In genomic region chr12:111437816-111438454, GRCh38 we compare ENCODE assay signal across 1 cellular context.
TF ChIP-seq lines count a peak whose summit lies in the region.

No MANE protein-coding gene starts in this region.

TF ChIP-seq in K562, 482 proteins besides CTCF, POLR2A, EP300 and RAD21 (continued from another document):
- TF ChIP-seq, protein P1, sequence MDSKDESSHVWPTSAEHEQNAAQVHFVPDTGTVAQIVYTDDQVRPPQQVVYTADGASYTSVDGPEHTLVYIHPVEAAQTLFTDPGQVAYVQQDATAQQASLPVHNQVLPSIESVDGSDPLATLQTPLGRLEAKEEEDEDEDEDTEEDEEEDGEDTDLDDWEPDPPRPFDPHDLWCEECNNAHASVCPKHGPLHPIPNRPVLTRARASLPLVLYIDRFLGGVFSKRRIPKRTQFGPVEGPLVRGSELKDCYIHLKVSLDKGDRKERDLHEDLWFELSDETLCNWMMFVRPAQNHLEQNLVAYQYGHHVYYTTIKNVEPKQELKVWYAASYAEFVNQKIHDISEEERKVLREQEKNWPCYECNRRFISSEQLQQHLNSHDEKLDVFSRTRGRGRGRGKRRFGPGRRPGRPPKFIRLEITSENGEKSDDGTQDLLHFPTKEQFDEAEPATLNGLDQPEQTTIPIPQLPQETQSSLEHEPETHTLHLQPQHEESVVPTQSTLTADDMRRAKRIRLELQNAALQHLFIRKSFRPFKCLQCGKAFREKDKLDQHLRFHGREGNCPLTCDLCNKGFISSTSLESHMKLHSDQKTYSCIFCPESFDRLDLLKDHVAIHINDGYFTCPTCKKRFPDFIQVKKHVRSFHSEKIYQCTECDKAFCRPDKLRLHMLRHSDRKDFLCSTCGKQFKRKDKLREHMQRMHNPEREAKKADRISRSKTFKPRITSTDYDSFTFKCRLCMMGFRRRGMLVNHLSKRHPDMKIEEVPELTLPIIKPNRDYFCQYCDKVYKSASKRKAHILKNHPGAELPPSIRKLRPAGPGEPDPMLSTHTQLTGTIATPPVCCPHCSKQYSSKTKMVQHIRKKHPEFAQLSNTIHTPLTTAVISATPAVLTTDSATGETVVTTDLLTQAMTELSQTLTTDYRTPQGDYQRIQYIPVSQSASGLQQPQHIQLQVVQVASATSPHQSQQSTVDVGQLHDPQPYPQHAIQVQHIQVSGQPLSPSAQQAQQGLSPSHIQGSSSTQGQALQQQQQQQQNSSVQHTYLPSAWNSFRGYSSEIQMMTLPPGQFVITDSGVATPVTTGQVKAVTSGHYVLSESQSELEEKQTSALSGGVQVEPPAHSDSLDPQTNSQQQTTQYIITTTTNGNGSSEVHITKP (IDR thresholded peaks at IDR 0.05; ENCODE audit: partially characterized antibody), result peak; percentile 52
- TF ChIP-seq CREB1 (IDR thresholded peaks at IDR 0.05), result no peak
- TF ChIP-seq CREB1 (CRISPR knock-in tag; IDR thresholded peaks at IDR 0.05), result 0 out of 2 replicates have a peak, but pooled peaks have one; percentile 29
- TF ChIP-seq ZFP36 (IDR thresholded peaks at IDR 0.05; ENCODE audit: low read depth, low read length, partially characterized antibody), result peak; percentile 98
- peak; percentile 68 for TF ChIP-seq FOSL1 (tag; conservative IDR thresholded peaks at IDR 0.05)
- TF ChIP-seq, protein P2, sequence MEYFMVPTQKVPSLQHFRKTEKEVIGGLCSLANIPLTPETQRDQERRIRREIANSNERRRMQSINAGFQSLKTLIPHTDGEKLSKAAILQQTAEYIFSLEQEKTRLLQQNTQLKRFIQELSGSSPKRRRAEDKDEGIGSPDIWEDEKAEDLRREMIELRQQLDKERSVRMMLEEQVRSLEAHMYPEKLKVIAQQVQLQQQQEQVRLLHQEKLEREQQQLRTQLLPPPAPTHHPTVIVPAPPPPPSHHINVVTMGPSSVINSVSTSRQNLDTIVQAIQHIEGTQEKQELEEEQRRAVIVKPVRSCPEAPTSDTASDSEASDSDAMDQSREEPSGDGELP (CRISPR knock-in tag; IDR thresholded peaks at IDR 0.05; ENCODE audit: borderline replicate concordance), result peak; percentile 67
- no peak for TF ChIP-seq NR2C2 (CRISPR knock-in tag; IDR thresholded peaks at IDR 0.05)
- TF ChIP-seq NR2C2 (tag; IDR thresholded peaks at IDR 0.05), result no peak
